In genomic region chr1:37288900-37289299, GRCh38 we compare ENCODE assay signal across 8 cellular contexts.
DNase-seq lines count a peak whose midpoint lies in the region; ATAC-seq and TF ChIP-seq lines count a peak whose summit lies in the region.
"Had no signal": no experiment of that assay in that cellular context is flagged by ENCODE, and none has a peak within 500 bp of the region (broad histone marks: within the 10 kb centered on the region; RNA-seq: fewer than 3 reads in every experiment).

No MANE protein-coding gene starts in this region.

- DNase-seq in H9 (no peak), mucosa of gallbladder (ENCODE audit: low spot score) (no peak), RKO (ENCODE audit: low spot score) (no peak), testis (no peak)
- no peak for DNase-seq in naive thymus-derived CD4-positive, alpha-beta T cell

- no CpG with 5 or more reads among the region's 3 CpGs for WGBS in H9 (ENCODE audit: extremely low coverage, insufficient read length, low lambda C conversion rate)
- 92 to 94% methylated on average over 3 of the region's 3 CpGs for WGBS in testis, 2 donors

- H3K23me2 ChIP-seq in H9 (ENCODE audit: insufficient read length, low read depth, low read length, poor library complexity, severe bottlenecking) = no peaks in the 10 kb centered on the region

- peak overlapping the region; percentile 17 for H2BK5ac ChIP-seq in H9 (ENCODE audit: insufficient read length, low read length)

- no peak overlapping the region for H2BK12ac ChIP-seq in H9 (ENCODE audit: insufficient read length, low read depth, low read length)

- H3K27me3 Mint-ChIP-seq in H9 (ENCODE audit: low read depth) (peaks cover 9% of the 10 kb centered on the region), IgD-negative memory B cell (peaks cover 4% of the 10 kb centered on the region)
- peaks cover 1 to 43% (median 12%) of the 10 kb centered on the region in 5 donors for H3K27me3 Mint-ChIP-seq in naive thymus-derived CD4-positive, alpha-beta T cell

- no peak overlapping the region for H3K4me3 ChIP-seq in naive thymus-derived CD4-positive, alpha-beta T cell (ENCODE audit: low read length)
- H3K4me3 ChIP-seq in testis = no peak overlapping the region
- H3K4me3 ChIP-seq: SJSA1 had no signal

- no peak overlapping the region for H3T11ph ChIP-seq in H9 (ENCODE audit: low read length)

- H3K56ac ChIP-seq in H9 (ENCODE audit: insufficient read length, low read depth, low read length) = no peak overlapping the region

- no peak overlapping the region for H2AFZ ChIP-seq in H9 (ENCODE audit: low read length)

- H2BK120ac ChIP-seq in H9 (ENCODE audit: low read depth, low read length, poor library complexity, severe bottlenecking) = no peak overlapping the region

- no peak overlapping the region for H3K9ac ChIP-seq in H9 (ENCODE audit: extremely low read depth, insufficient read length, low read length)

- H3K4me1 Mint-ChIP-seq in H9 (peaks cover 3 to 12% of the 10 kb centered on the region in 2 experiments; a peak in 3 of 4 replicates), IgD-negative memory B cell (peaks cover 25 to 46% (median 46%) of the 10 kb centered on the region in 3 donors)
- peaks cover 0 to 2% (median 0%) of the 10 kb centered on the region in 7 donors for H3K4me1 Mint-ChIP-seq in naive thymus-derived CD4-positive, alpha-beta T cell

- H3K27me3 ChIP-seq in H9 (ENCODE audit: insufficient read depth, low read length) = no peaks in the 10 kb centered on the region
- H3K27me3 ChIP-seq in naive thymus-derived CD4-positive, alpha-beta T cell (ENCODE audit: control insufficient read depth in 2 of 2, insufficient read depth in 2 of 2, low read length in 2 of 2) = no peaks in the 10 kb centered on the region
- no peaks in the 10 kb centered on the region for H3K27me3 ChIP-seq in testis

- no peak overlapping the region for H3K4ac ChIP-seq in H9 (ENCODE audit: low read depth, low read length)

- H2BK20ac ChIP-seq in H9 (ENCODE audit: low read depth, low read length, poor library complexity, severe bottlenecking) = no peak overlapping the region

- no peak overlapping the region for H3K14ac ChIP-seq in H9 (ENCODE audit: insufficient read depth, low read length)

- TF ChIP-seq POLR2A in testis (IDR thresholded peaks at IDR 0.05) = no peak

- H3K79me1 ChIP-seq in H9 (ENCODE audit: insufficient read depth, low read depth, low read length, poor library complexity, severe bottlenecking) = no peaks in the 10 kb centered on the region

- no peaks in the 10 kb centered on the region for H3K36me3 ChIP-seq in naive thymus-derived CD4-positive, alpha-beta T cell (ENCODE audit: control insufficient read depth in 2 of 3, insufficient read depth in 3 of 3, low read length in 3 of 3)
- no peaks in the 10 kb centered on the region for H3K36me3 ChIP-seq in testis (ENCODE audit: low read depth, missing control alignments)
- H3K36me3 ChIP-seq: SJSA1 had no signal

- H4K20me1 ChIP-seq in H9 (ENCODE audit: control insufficient read depth, insufficient read depth, insufficient read length) = no peaks in the 10 kb centered on the region

- H2BK15ac ChIP-seq in H9 (ENCODE audit: low read depth, low read length) = no peak overlapping the region

- CTCF ChIA-PET in naive thymus-derived CD4-positive, alpha-beta T cell (lab: Charles Lee) = no interaction called here

- no peak overlapping the region for H3K23ac ChIP-seq in H9 (ENCODE audit: insufficient read length, low read depth, low read length)

- no peak overlapping the region for H3K18ac ChIP-seq in H9 (ENCODE audit: insufficient read length, low read depth, low read length)

- H3K4me2 ChIP-seq in H9 (ENCODE audit: insufficient read depth, insufficient read length, low read length) = no peak overlapping the region

- TF ChIP-seq CTCF in H9 (conservative IDR thresholded peaks at IDR 0.05) (no peak), testis (IDR thresholded peaks at IDR 0.05) (no peak)

- H4K8ac ChIP-seq in H9 (replicated peaks; ENCODE audit: insufficient read length, low read depth, low read length) = no peak overlapping the region

- no peak overlapping the region for H4K5ac ChIP-seq in H9 (ENCODE audit: insufficient read length, low read depth, low read length)

- H2AK5ac ChIP-seq in H9 (ENCODE audit: insufficient read length, low read length) = no peak overlapping the region

- H3K9me3 Mint-ChIP-seq in H9 (no peaks in the 10 kb centered on the region), IgD-negative memory B cell (peaks cover 2 to 13% (median 6%) of the 10 kb centered on the region in 3 donors)
- peaks cover 0 to 7% (median 2%) of the 10 kb centered on the region in 11 donors for H3K9me3 Mint-ChIP-seq in naive thymus-derived CD4-positive, alpha-beta T cell

- H3K36me3 Mint-ChIP-seq in H9 (ENCODE audit: insufficient read depth in 1 of 3, low read depth in 3 of 3) (no peaks in the 10 kb centered on the region), IgD-negative memory B cell (peaks cover 5% of the 10 kb centered on the region)
- H3K36me3 Mint-ChIP-seq in naive thymus-derived CD4-positive, alpha-beta T cell = peaks cover 0 to 4% (median 0%) of the 10 kb centered on the region in 5 donors

- H4K91ac ChIP-seq in H9 (ENCODE audit: insufficient read length, low read depth, low read length) = no peak overlapping the region

- peak; percentile 96 for ATAC-seq in GM19023 (IDR thresholded peaks at IDR 0.05; ENCODE audit: unreplicated experiment)
- peak; percentile 55 for ATAC-seq in naive thymus-derived CD4-positive, alpha-beta T cell

- H3K9me3 ChIP-seq in H9 (ENCODE audit: control insufficient read depth, low read depth, low read length) = no peaks in the 10 kb centered on the region
- H3K9me3 ChIP-seq in naive thymus-derived CD4-positive, alpha-beta T cell (ENCODE audit: control insufficient read depth in 2 of 3, low read length in 3 of 3) = no peaks in the 10 kb centered on the region
- no peaks in the 10 kb centered on the region for H3K9me3 ChIP-seq in testis
- H3K9me3 ChIP-seq: SJSA1 had no signal

- intact Hi-C loops in naive thymus-derived CD4-positive, alpha-beta T cell (cut with micrococcal nuclease) = no loop called here
- intact Hi-C loops in testis (cut with DNase I; ENCODE audit: low total_unique reads) = no loop called here

- H3K27ac Mint-ChIP-seq in H9 (no peak overlapping the region), IgD-negative memory B cell (peak overlapping the region; percentile 19 to 96 (median 78))
- H3K27ac Mint-ChIP-seq in naive thymus-derived CD4-positive, alpha-beta T cell = no peak overlapping the region

- H3K27ac ChIP-seq in H9 (ENCODE audit: insufficient read length, low read depth, low read length) = no peak overlapping the region
- no peak overlapping the region for H3K27ac ChIP-seq in naive thymus-derived CD4-positive, alpha-beta T cell (ENCODE audit: low read depth, low read length)
- H3K27ac ChIP-seq in testis = no peak overlapping the region
- H3K27ac ChIP-seq: SJSA1 had no signal

- POLR2A ChIA-PET in naive thymus-derived CD4-positive, alpha-beta T cell (lab: Charles Lee) = no interaction called here

- H3K4me3 Mint-ChIP-seq in H9 (no peak overlapping the region), IgD-negative memory B cell (peak overlapping the region; percentile 2 to 87 (median 52))
- no peak overlapping the region for H3K4me3 Mint-ChIP-seq in naive thymus-derived CD4-positive, alpha-beta T cell

- H3K79me2 ChIP-seq in H9 (ENCODE audit: insufficient read depth, low read length) = no peaks in the 10 kb centered on the region

- H3K4me1 ChIP-seq in H9 (ENCODE audit: insufficient read depth, low read length) = no peaks in the 10 kb centered on the region
- H3K4me1 ChIP-seq in naive thymus-derived CD4-positive, alpha-beta T cell (ENCODE audit: control insufficient read depth in 2 of 2, insufficient read depth in 2 of 2, low read length in 2 of 2) = no peaks in the 10 kb centered on the region
- no peaks in the 10 kb centered on the region for H3K4me1 ChIP-seq in testis
- H3K4me1 ChIP-seq: SJSA1 had no signal

Comparison
In these comparisons a context has a peak if more than half of its experiments do, and no peak if none do; other contexts are left out.
1. H3K27ac Mint-ChIP-seq: peak in IgD-negative memory B cell (3 of 3); none in H9 (0 of 3) and naive thymus-derived CD4-positive, alpha-beta T cell (0 of 9).
2. H3K4me3 Mint-ChIP-seq: peak in IgD-negative memory B cell (4 of 4); none in H9 (0 of 2) and naive thymus-derived CD4-positive, alpha-beta T cell (0 of 10).